Comparison of ENCODE assay signal across 10 cellular contexts in the genomic region with DNA sequence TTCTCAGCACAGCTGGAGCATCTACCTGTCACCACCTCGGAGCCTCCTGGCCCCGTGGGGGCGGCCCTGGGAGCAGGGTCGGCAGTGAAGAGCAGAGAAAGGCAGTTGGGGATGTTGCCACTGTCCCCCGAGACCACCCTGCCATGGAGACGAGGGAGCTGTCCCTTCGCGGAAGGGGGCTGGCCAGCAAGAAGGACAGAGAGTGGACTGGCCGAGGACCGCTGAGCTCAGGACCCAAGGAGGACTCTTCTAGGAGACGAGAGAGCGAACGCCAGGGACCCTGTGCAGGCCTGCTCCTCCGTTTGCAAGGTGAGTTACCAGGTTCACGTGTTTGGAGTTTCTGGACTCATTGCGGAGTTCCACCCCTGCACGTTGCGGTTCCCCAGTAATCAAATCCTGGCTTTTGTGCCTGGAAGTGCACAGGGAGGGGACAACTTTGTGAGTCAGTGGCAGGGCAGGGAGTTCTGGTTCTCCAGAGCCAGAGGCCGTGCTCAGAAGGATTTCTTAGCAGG. TPM values are rescaled to one million over a fixed set of nuclear protein-coding genes. Genes with fewer than 3 reads are reported as not detected.
DNase-seq lines count a peak whose midpoint lies in the region; ATAC-seq and TF ChIP-seq lines count a peak whose summit lies in the region.
"Had no signal": no experiment of that assay in that cellular context is flagged by ENCODE, and none has a peak within 500 bp of the region (broad histone marks: within the 10 kb centered on the region; RNA-seq: fewer than 3 reads in every experiment).

No MANE protein-coding gene starts in this region.

- WGBS in esophagus muscularis mucosa, result 80% methylated on average over 19 of the region's 19 CpGs
- 76 to 87% methylated on average over 15 to 19 of the region's 19 CpGs for WGBS in upper lobe of left lung, 2 donors

- H3K4me1 Mint-ChIP-seq in activated T-cell treated with anti-CD3 and anti-CD28 coated beads, Interleukin-2, amount 50 U/mL, for 24 hours (ENCODE audit: low read depth), result peaks cover 30% of the 10 kb centered on the region
- peaks cover 13 to 50% (median 37%) of the 10 kb centered on the region in 7 donors for H3K4me1 Mint-ChIP-seq in naive thymus-derived CD4-positive, alpha-beta T cell
- H3K4me1 Mint-ChIP-seq in activated CD8-positive, alpha-beta T cell treated with anti-CD3 and anti-CD28 coated beads, Interleukin-2, amount 10 ng/mL, durations not matched to agents 7 days and 5 days (ENCODE audit: low read depth), result peaks cover 17% of the 10 kb centered on the region

- peak; percentile 13 to 17 for DNase-seq in activated T-cell treated with anti-CD3 and anti-CD28 coated beads, Interleukin-2, amount 50 U/mL, for 48 hours
- no peak for DNase-seq in activated T-cell treated with anti-CD3 and anti-CD28 coated beads, Interleukin-2, amount 50 U/mL, for 24 hours
- DNase-seq in esophagus muscularis mucosa (ENCODE audit: extremely low spot score) (no peak), upper lobe of left lung (no peak), germinal center (ENCODE audit: low spot score) (no peak)
- no peak for DNase-seq in naive thymus-derived CD4-positive, alpha-beta T cell
- DNase-seq in activated CD8-positive, alpha-beta T cell treated with anti-CD3 and anti-CD28 coated beads, Interleukin-2, amount 10 ng/mL, durations not matched to agents 7 days and 5 days, result no peak

- H3K36me3 Mint-ChIP-seq in activated T-cell treated with anti-CD3 and anti-CD28 coated beads, Interleukin-2, amount 50 U/mL, for 24 hours (ENCODE audit: low read depth), result no peaks in the 10 kb centered on the region
- no peaks in the 10 kb centered on the region for H3K36me3 Mint-ChIP-seq in naive thymus-derived CD4-positive, alpha-beta T cell
- no peaks in the 10 kb centered on the region for H3K36me3 Mint-ChIP-seq in activated CD8-positive, alpha-beta T cell treated with anti-CD3 and anti-CD28 coated beads, Interleukin-2, amount 10 ng/mL, durations not matched to agents 7 days and 5 days (ENCODE audit: low read depth)

- H3K27ac ChIP-seq in esophagus muscularis mucosa (replicated peaks in 1 of 4) (peak overlapping the region; percentile 85 to 93 (median 90)), upper lobe of left lung (peak overlapping the region; percentile 91 to 97 (median 93))
- peak overlapping the region; percentile 66 for H3K27ac ChIP-seq in naive thymus-derived CD4-positive, alpha-beta T cell (ENCODE audit: low read depth, low read length)
- H3K27ac ChIP-seq: neutrophil had no signal

- POLR2A ChIA-PET in naive thymus-derived CD4-positive, alpha-beta T cell (lab: Charles Lee), result interaction anchor here (1.3 to 1.4 kb wide), 3 partner anchors 16 to 155 kb away, joined by 3 to 6 read pairs (median 3); no protein-coding TSS in a partner anchor
- POLR2A ChIA-PET in activated CD8-positive, alpha-beta T cell treated with anti-CD3 and anti-CD28 coated beads, Interleukin-2, amount 10 ng/mL, durations not matched to agents 7 days and 5 days (lab: Charles Lee), result interaction anchor here (1.0 kb wide), 1 partner anchor 9 kb away, joined by 3 read pairs; no protein-coding TSS in a partner anchor

- H3K4me3 ChIP-seq in esophagus muscularis mucosa (no peak overlapping the region), upper lobe of left lung (no peak overlapping the region)
- H3K4me3 ChIP-seq in naive thymus-derived CD4-positive, alpha-beta T cell (ENCODE audit: low read length), result no peak overlapping the region

- H3K4me3 Mint-ChIP-seq in activated T-cell treated with anti-CD3 and anti-CD28 coated beads, Interleukin-2, amount 50 U/mL, for 24 hours, result no peak overlapping the region
- peak overlapping the region in 6 of 10 donors; percentile 17 to 78 (median 56) for H3K4me3 Mint-ChIP-seq in naive thymus-derived CD4-positive, alpha-beta T cell
- H3K4me3 Mint-ChIP-seq in activated CD8-positive, alpha-beta T cell treated with anti-CD3 and anti-CD28 coated beads, Interleukin-2, amount 10 ng/mL, durations not matched to agents 7 days and 5 days, result no peak overlapping the region
- H3K4me3 Mint-ChIP-seq: activated CD4-positive, alpha-beta T cell treated with anti-CD3 and anti-CD28 coated beads, Interleukin-2, amount 10 ng/mL, durations not matched to agents 7 days and 5 days had no signal

- no peaks in the 10 kb centered on the region for H3K27me3 ChIP-seq in esophagus muscularis mucosa
- no peaks in the 10 kb centered on the region for H3K27me3 ChIP-seq in naive thymus-derived CD4-positive, alpha-beta T cell (ENCODE audit: control insufficient read depth in 2 of 2, insufficient read depth in 2 of 2, low read length in 2 of 2)
- H3K27me3 ChIP-seq in upper lobe of left lung, result no peaks in the 10 kb centered on the region

- TF ChIP-seq EP300 in esophagus muscularis mucosa (IDR thresholded peaks at IDR 0.05), result no peak
- no peak for TF ChIP-seq EP300 in upper lobe of left lung (IDR thresholded peaks at IDR 0.05)

- peaks cover 45 to 65% (median 62%) of the 10 kb centered on the region in 4 donors for H3K4me1 ChIP-seq in esophagus muscularis mucosa
- H3K4me1 ChIP-seq in naive thymus-derived CD4-positive, alpha-beta T cell (ENCODE audit: control insufficient read depth in 2 of 2, insufficient read depth in 2 of 2, low read length in 2 of 2), result peaks cover 16 to 18% of the 10 kb centered on the region in 2 donors
- H3K4me1 ChIP-seq in upper lobe of left lung, result peaks cover 43 to 50% (median 46%) of the 10 kb centered on the region in 4 donors

- no peaks in the 10 kb centered on the region for H3K27me3 Mint-ChIP-seq in activated T-cell treated with anti-CD3 and anti-CD28 coated beads, Interleukin-2, amount 50 U/mL, for 24 hours
- peaks cover 0 to 12% (median 0%) of the 10 kb centered on the region in 5 donors for H3K27me3 Mint-ChIP-seq in naive thymus-derived CD4-positive, alpha-beta T cell
- H3K27me3 Mint-ChIP-seq in activated CD8-positive, alpha-beta T cell treated with anti-CD3 and anti-CD28 coated beads, Interleukin-2, amount 10 ng/mL, durations not matched to agents 7 days and 5 days (ENCODE audit: low read depth), result peaks cover 9% of the 10 kb centered on the region

- no peak for TF ChIP-seq POLR2A in esophagus muscularis mucosa (IDR thresholded peaks at IDR 0.05; ENCODE audit: low read depth)
- TF ChIP-seq POLR2A in upper lobe of left lung (IDR thresholded peaks at IDR 0.05), result no peak

- no peak for ATAC-seq in naive thymus-derived CD4-positive, alpha-beta T cell
- ATAC-seq in upper lobe of left lung (ENCODE audit: low FRiP score in 2 of 2), result peak in 1 of 2 donors; percentile 22
- ATAC-seq in activated CD8-positive, alpha-beta T cell treated with anti-CD3 and anti-CD28 coated beads, Interleukin-2, amount 10 ng/mL, durations not matched to agents 7 days and 5 days, result no peak
- no peak for ATAC-seq in GM18502 (IDR thresholded peaks at IDR 0.05; ENCODE audit: poor library complexity, unreplicated experiment)

- TF ChIP-seq CTCF in esophagus muscularis mucosa (IDR thresholded peaks at IDR 0.05) (no peak), upper lobe of left lung (IDR thresholded peaks at IDR 0.05) (peak in 1 of 6 experiments; percentile 5)

- intact Hi-C loops in esophagus muscularis mucosa (cut with DNase I), result no loop called here
- intact Hi-C loops in naive thymus-derived CD4-positive, alpha-beta T cell (cut with micrococcal nuclease), result loop anchor here in 1 of 2 donors (2.0 to 10.0 kb wide), 2 partner anchors 30 to 348 kb away; partner anchors contain the start of gene SLX9

- H3K9me3 ChIP-seq in esophagus muscularis mucosa, result no peaks in the 10 kb centered on the region
- H3K9me3 ChIP-seq in naive thymus-derived CD4-positive, alpha-beta T cell (ENCODE audit: control insufficient read depth in 2 of 3, low read length in 3 of 3), result no peaks in the 10 kb centered on the region
- no peaks in the 10 kb centered on the region for H3K9me3 ChIP-seq in upper lobe of left lung
- H3K9me3 ChIP-seq: neutrophil had no signal

- CTCF ChIA-PET in naive thymus-derived CD4-positive, alpha-beta T cell (lab: Charles Lee), result interaction anchor here (0.5 to 1.5 kb wide), 10 partner anchors 11 to 311 kb away, joined by 3 to 12 read pairs (median 4); no protein-coding TSS in a partner anchor
- CTCF ChIA-PET in activated CD8-positive, alpha-beta T cell treated with anti-CD3 and anti-CD28 coated beads, Interleukin-2, amount 10 ng/mL, durations not matched to agents 7 days and 5 days (lab: Charles Lee), result interaction anchor here (0.9 to 1.8 kb wide), 10 partner anchors 12 to 594 kb away, joined by 3 to 13 read pairs (median 4); no protein-coding TSS in a partner anchor

- H3K9me3 Mint-ChIP-seq in activated T-cell treated with anti-CD3 and anti-CD28 coated beads, Interleukin-2, amount 50 U/mL, for 24 hours, result no peaks in the 10 kb centered on the region
- H3K9me3 Mint-ChIP-seq in naive thymus-derived CD4-positive, alpha-beta T cell, result no peaks in the 10 kb centered on the region
- H3K9me3 Mint-ChIP-seq in activated CD8-positive, alpha-beta T cell treated with anti-CD3 and anti-CD28 coated beads, Interleukin-2, amount 10 ng/mL, durations not matched to agents 7 days and 5 days (ENCODE audit: insufficient read depth), result no peaks in the 10 kb centered on the region
- H3K9me3 Mint-ChIP-seq: activated CD4-positive, alpha-beta T cell treated with anti-CD3 and anti-CD28 coated beads, Interleukin-2, amount 10 ng/mL, durations not matched to agents 7 days and 5 days had no signal

- no peak overlapping the region for H3K27ac Mint-ChIP-seq in activated T-cell treated with anti-CD3 and anti-CD28 coated beads, Interleukin-2, amount 50 U/mL, for 24 hours
- peak overlapping the region in 7 of 9 donors; percentile 47 to 84 (median 71) for H3K27ac Mint-ChIP-seq in naive thymus-derived CD4-positive, alpha-beta T cell
- no peak overlapping the region for H3K27ac Mint-ChIP-seq in activated CD8-positive, alpha-beta T cell treated with anti-CD3 and anti-CD28 coated beads, Interleukin-2, amount 10 ng/mL, durations not matched to agents 7 days and 5 days

- no peaks in the 10 kb centered on the region for H3K36me3 ChIP-seq in esophagus muscularis mucosa
- H3K36me3 ChIP-seq in naive thymus-derived CD4-positive, alpha-beta T cell (ENCODE audit: control insufficient read depth in 2 of 3, insufficient read depth in 3 of 3, low read length in 3 of 3), result no peaks in the 10 kb centered on the region
- no peaks in the 10 kb centered on the region for H3K36me3 ChIP-seq in upper lobe of left lung
- H3K36me3 ChIP-seq: neutrophil had no signal

RNA-seq across cellular contexts. Expression of gene POFUT2, which starts 5.6 kb away (rescaled TPM):
- total RNA-seq in esophagus muscularis mucosa (10 to 100 TPM; 15.8 to 21.6 (median 18.7) TPM), upper lobe of left lung (10 to 100 TPM; 19.9 to 89.1 (median 32.5) TPM)
- 10 to 100 TPM; 20.1 to 53.3 (median 47.8) TPM for total RNA-seq in naive thymus-derived CD4-positive, alpha-beta T cell
- polyA plus RNA-seq in naive thymus-derived CD4-positive, alpha-beta T cell, result 1 to 10 TPM; 3.8 to 5.4 TPM
- 10 to 100 TPM; 13.6 to 16.0 TPM for total RNA-seq in activated CD8-positive, alpha-beta T cell treated with anti-CD3 and anti-CD28 coated beads, Interleukin-2, amount 10 ng/mL, durations not matched to agents 7 days and 5 days

Comparison
In these comparisons a context has a peak if more than half of its experiments do, and no peak if none do; other contexts are left out.
1. DNase-seq: peak in activated T-cell treated with anti-CD3 and anti-CD28 coated beads, Interleukin-2, amount 50 U/mL, for 48 hours (2 of 2); none in activated T-cell treated with anti-CD3 and anti-CD28 coated beads, Interleukin-2, amount 50 U/mL, for 24 hours (single experiment), esophagus muscularis mucosa (single experiment), naive thymus-derived CD4-positive, alpha-beta T cell (0 of 9), upper lobe of left lung (0 of 2), germinal center (single experiment) and activated CD8-positive, alpha-beta T cell treated with anti-CD3 and anti-CD28 coated beads, Interleukin-2, amount 10 ng/mL, durations not matched to agents 7 days and 5 days (single experiment).
2. H3K27ac Mint-ChIP-seq: peak in naive thymus-derived CD4-positive, alpha-beta T cell (7 of 9); none in activated T-cell treated with anti-CD3 and anti-CD28 coated beads, Interleukin-2, amount 50 U/mL, for 24 hours (single experiment) and activated CD8-positive, alpha-beta T cell treated with anti-CD3 and anti-CD28 coated beads, Interleukin-2, amount 10 ng/mL, durations not matched to agents 7 days and 5 days (single experiment).
3. H3K4me3 Mint-ChIP-seq: peak in naive thymus-derived CD4-positive, alpha-beta T cell (6 of 10); none in activated T-cell treated with anti-CD3 and anti-CD28 coated beads, Interleukin-2, amount 50 U/mL, for 24 hours (single experiment) and activated CD8-positive, alpha-beta T cell treated with anti-CD3 and anti-CD28 coated beads, Interleukin-2, amount 10 ng/mL, durations not matched to agents 7 days and 5 days (single experiment).
4. Peak in every context shown above with its lines, with median percentiles within 50 percentile points of each other: H3K27ac ChIP-seq.